ENCODE assay signal across 9 cellular contexts in genomic region chr3:45972534-45973402, GRCh38. TPM values are rescaled to one million over a fixed set of nuclear protein-coding genes. Genes with fewer than 3 reads are reported as not detected.
A peak's percentile ranks its signal among the peaks of the same experiment; 100 is the strongest.
DNase-seq lines count a peak whose midpoint lies in the region; ATAC-seq and TF ChIP-seq lines count a peak whose summit lies in the region.
"Had no signal": no experiment of that assay in that cellular context is flagged by ENCODE, and none has a peak within 500 bp of the region (broad histone marks: within the 10 kb centered on the region; RNA-seq: fewer than 3 reads in every experiment).

No MANE protein-coding gene starts in this region.

- H3K27ac ChIP-seq in Peyer's patch, result peak overlapping the region in 3 of 4 donors; percentile 26 to 47 (median 38)
- H3K27ac ChIP-seq: SK-N-MC had no signal

- ATAC-seq in activated CD4-positive, alpha-beta T cell treated with anti-CD3 and anti-CD28 coated beads for 36 hours, result peak; percentile 54
- peak; percentile 93 for ATAC-seq in stimulated activated naive B cell treated with anti-CD40 and anti-IgM and Interleukin-4, amounts not matched to agents 10 μg/mL and 1 μg/mL and 100 μg/mL, for 72 hours (replicated peaks)

- no peaks in the 10 kb centered on the region for H3K9me3 ChIP-seq in Peyer's patch

- peaks cover 0 to 95% (median 0%) of the 10 kb centered on the region in 3 donors for H3K36me3 ChIP-seq in Peyer's patch

- intact Hi-C loops in activated CD4-positive, alpha-beta T cell treated with anti-CD3 and anti-CD28 coated beads for 36 hours (cut with DNase I, micrococcal nuclease), result no loop called here

- H3K4me1 ChIP-seq in Peyer's patch, result peaks cover 0 to 7% (median 3%) of the 10 kb centered on the region in 4 donors

- POLR2A ChIA-PET in activated CD4-positive, alpha-beta T cell treated with anti-CD3 and anti-CD28 coated beads for 36 hours (lab: Charles Lee), result interaction anchor here (0.7 kb wide), 2 partner anchors 24 to 303 kb away, joined by 3 to 5 read pairs; no protein-coding TSS in a partner anchor

- no peak for TF ChIP-seq POLR2A in Peyer's patch (IDR thresholded peaks at IDR 0.05)

- H3K36me3 Mint-ChIP-seq in activated CD4-positive, alpha-beta T cell treated with anti-CD3 and anti-CD28 coated beads for 36 hours (ENCODE audit: low read depth), result peaks cover 60% of the 10 kb centered on the region
- peaks cover 24 to 48% of the 10 kb centered on the region in 2 donors for H3K36me3 Mint-ChIP-seq in stimulated activated naive B cell treated with anti-CD40 and anti-IgM and Interleukin-4, amounts not matched to agents 10 μg/mL and 1 μg/mL and 100 μg/mL, for 72 hours

- no peak overlapping the region for H3K4me3 Mint-ChIP-seq in activated CD4-positive, alpha-beta T cell treated with anti-CD3 and anti-CD28 coated beads for 36 hours
- H3K4me3 Mint-ChIP-seq in stimulated activated naive B cell treated with anti-CD40 and anti-IgM and Interleukin-4, amounts not matched to agents 10 μg/mL and 1 μg/mL and 100 μg/mL, for 72 hours, result peak overlapping the region in 1 of 2 donors; percentile 32

- TF ChIP-seq CTCF in Peyer's patch (IDR thresholded peaks at IDR 0.05) (no peak), fibroblast of mammary gland (conservative IDR thresholded peaks at IDR 0.05; ENCODE audit: control insufficient read depth, insufficient read depth, low read depth, low read length) (no peak)

- CTCF ChIA-PET in activated CD4-positive, alpha-beta T cell treated with anti-CD3 and anti-CD28 coated beads for 36 hours (lab: Charles Lee), result interaction anchor here (0.6 to 1.5 kb wide), 6 partner anchors 10 to 236 kb away, joined by 3 to 4 read pairs (median 3); no protein-coding TSS in a partner anchor

- H3K4me3 ChIP-seq in Peyer's patch, result no peak overlapping the region
- no peak overlapping the region for H3K4me3 ChIP-seq in fibroblast of mammary gland (ENCODE audit: control insufficient read depth, low read depth, low read length)
- H3K4me3 ChIP-seq: SK-N-MC had no signal

- H3K4me1 Mint-ChIP-seq in activated CD4-positive, alpha-beta T cell treated with anti-CD3 and anti-CD28 coated beads for 36 hours, result peaks cover 35% of the 10 kb centered on the region
- H3K4me1 Mint-ChIP-seq in stimulated activated naive B cell treated with anti-CD40 and anti-IgM and Interleukin-4, amounts not matched to agents 10 μg/mL and 1 μg/mL and 100 μg/mL, for 72 hours, result peaks cover 16 to 21% of the 10 kb centered on the region in 2 donors

- H3K27ac Mint-ChIP-seq in activated CD4-positive, alpha-beta T cell treated with anti-CD3 and anti-CD28 coated beads for 36 hours, result no peak overlapping the region
- peak overlapping the region; percentile 65 for H3K27ac Mint-ChIP-seq in stimulated activated naive B cell treated with anti-CD40 and anti-IgM and Interleukin-4, amounts not matched to agents 10 μg/mL and 1 μg/mL and 100 μg/mL, for 72 hours

- no peak for DNase-seq in activated CD4-positive, alpha-beta T cell treated with anti-CD3 and anti-CD28 coated beads for 36 hours
- no peak for DNase-seq in activated CD4-positive, alpha-beta T cell treated with anti-CD3 and anti-CD28 coated beads for 48 hours
- DNase-seq in Peyer's patch (no peak), fibroblast of mammary gland (ENCODE audit: low read depth) (peak; percentile 93), NCI-H1048 (lab: John Stamatoyannopoulos, UW) (no peak), NCI-H82 treated with DMSO at 0.1 percent for 48 hours (lab: John Stamatoyannopoulos, UW; ENCODE audit: unreplicated experiment) (no peak), NCI-H526 treated with DMSO at 0.1 percent for 48 hours (lab: John Stamatoyannopoulos, UW) (no peak)
- DNase-seq in stimulated activated naive B cell treated with anti-CD40 and anti-IgM and Interleukin-4, amounts not matched to agents 10 μg/mL and 1 μg/mL and 100 μg/mL, for 72 hours, result no peak

- H3K27me3 Mint-ChIP-seq in activated CD4-positive, alpha-beta T cell treated with anti-CD3 and anti-CD28 coated beads for 36 hours, result no peaks in the 10 kb centered on the region
- H3K27me3 Mint-ChIP-seq in stimulated activated naive B cell treated with anti-CD40 and anti-IgM and Interleukin-4, amounts not matched to agents 10 μg/mL and 1 μg/mL and 100 μg/mL, for 72 hours, result no peaks in the 10 kb centered on the region

- H3K27me3 ChIP-seq in Peyer's patch, result no peaks in the 10 kb centered on the region

- H3K9me3 Mint-ChIP-seq in activated CD4-positive, alpha-beta T cell treated with anti-CD3 and anti-CD28 coated beads for 36 hours (ENCODE audit: low read depth), result no peaks in the 10 kb centered on the region
- no peaks in the 10 kb centered on the region for H3K9me3 Mint-ChIP-seq in stimulated activated naive B cell treated with anti-CD40 and anti-IgM and Interleukin-4, amounts not matched to agents 10 μg/mL and 1 μg/mL and 100 μg/mL, for 72 hours

RNA-seq across cellular contexts. Expression of gene FYCO1, which starts 22.9 kb away (rescaled TPM):
- total RNA-seq in activated CD4-positive, alpha-beta T cell treated with anti-CD3 and anti-CD28 coated beads for 36 hours, result 10 to 100 TPM in 1 of 2 experiments, 1 to 10 TPM in 1; 8.2 to 10.6 TPM
- 10 to 100 TPM; 35.8 to 51.2 (median 43.8) TPM for total RNA-seq in Peyer's patch

RNA-seq across cellular contexts. Expression of gene CXCR6, which starts 29.5 kb away (rescaled TPM):
- total RNA-seq in activated CD4-positive, alpha-beta T cell treated with anti-CD3 and anti-CD28 coated beads for 36 hours, result under 1 TPM; 0.42 to 0.85 TPM
- 1 to 10 TPM in 3 of 4 donors, not detected in 1; 1.7 to 3.6 (median 2.5) TPM for total RNA-seq in Peyer's patch

RNA-seq across cellular contexts. Expression of gene XCR1, which starts 54.5 kb away (rescaled TPM):
- not detected for total RNA-seq in activated CD4-positive, alpha-beta T cell treated with anti-CD3 and anti-CD28 coated beads for 36 hours
- not detected for total RNA-seq in Peyer's patch
